In genomic region chr5:78544531-78545200, GRCh38 we compare ENCODE assay signal across 12 cellular contexts.
A peak's percentile ranks its signal among the peaks of the same experiment; 100 is the strongest.
DNase-seq lines count a peak whose midpoint lies in the region; ATAC-seq and TF ChIP-seq lines count a peak whose summit lies in the region.
"Had no signal": no experiment of that assay in that cellular context is flagged by ENCODE, and none has a peak within 500 bp of the region (broad histone marks: within the 10 kb centered on the region; RNA-seq: fewer than 3 reads in every experiment).

No MANE protein-coding gene starts in this region.

- H3K36me3 Mint-ChIP-seq in chondrocyte (ENCODE audit: low read depth) (peaks cover 5% of the 10 kb centered on the region), nephron progenitor cell (ENCODE audit: low read depth) (peaks cover 47% of the 10 kb centered on the region)

- H3K4me3 Mint-ChIP-seq in chondrocyte (ENCODE audit: unreplicated experiment) (peak overlapping the region; percentile 29), nephron progenitor cell (peak overlapping the region; percentile 4)

- peak; percentile 67 for ATAC-seq in HG02885 (IDR thresholded peaks at IDR 0.05; ENCODE audit: poor library complexity, unreplicated experiment)
- ATAC-seq in GM19452 (IDR thresholded peaks at IDR 0.05; ENCODE audit: unreplicated experiment) = no peak
- ATAC-seq in GM19324 (IDR thresholded peaks at IDR 0.05; ENCODE audit: low FRiP score, unreplicated experiment) = no peak
- ATAC-seq: activated CD4-positive, CD25-positive, alpha-beta regulatory T cell treated with anti-CD3 and anti-CD28 coated beads, Interleukin-2, amount 50 U/mL, for 24 hours had no signal

- peak; percentile 66 for DNase-seq in EH (ENCODE audit: low read depth)
- no peak for DNase-seq in chondrocyte (ENCODE audit: low spot score)
- no peak for DNase-seq in nephron progenitor cell
- no peak for DNase-seq in activated naive CD4-positive, alpha-beta T cell (lab: John Stamatoyannopoulos, UW)
- DNase-seq in NCI-H1092 treated with DMSO at 0.1 percent for 48 hours (lab: John Stamatoyannopoulos, UW) = no peak
- DNase-seq: activated effector memory CD4-positive, alpha-beta T cell treated with Interleukin-2 at 50 U/mL for 16 hours; NCI-H446; SJCRH30 had no signal

- TF ChIP-seq CTCF in chondrocyte (IDR thresholded peaks at IDR 0.05) = no peak
- TF ChIP-seq CTCF in nephron progenitor cell (IDR thresholded peaks at IDR 0.05) = no peak

- H3K27me3 Mint-ChIP-seq in chondrocyte (ENCODE audit: low read depth) = no peaks in the 10 kb centered on the region
- peaks cover 3% of the 10 kb centered on the region for H3K27me3 Mint-ChIP-seq in nephron progenitor cell (ENCODE audit: low read depth, poor library complexity)

- H3K4me1 Mint-ChIP-seq in chondrocyte (ENCODE audit: low read depth) (peaks cover 68% of the 10 kb centered on the region), nephron progenitor cell (peaks cover 89% of the 10 kb centered on the region)

- H3K27ac Mint-ChIP-seq in chondrocyte (ENCODE audit: unreplicated experiment) (peak overlapping the region; percentile 95), nephron progenitor cell (peak overlapping the region; percentile 91)

- no peaks in the 10 kb centered on the region for H3K9me3 Mint-ChIP-seq in chondrocyte (ENCODE audit: low read depth)
- H3K9me3 Mint-ChIP-seq in nephron progenitor cell = peaks cover 5% of the 10 kb centered on the region
